ENCODE assay signal across 9 cellular contexts in the genomic region with DNA sequence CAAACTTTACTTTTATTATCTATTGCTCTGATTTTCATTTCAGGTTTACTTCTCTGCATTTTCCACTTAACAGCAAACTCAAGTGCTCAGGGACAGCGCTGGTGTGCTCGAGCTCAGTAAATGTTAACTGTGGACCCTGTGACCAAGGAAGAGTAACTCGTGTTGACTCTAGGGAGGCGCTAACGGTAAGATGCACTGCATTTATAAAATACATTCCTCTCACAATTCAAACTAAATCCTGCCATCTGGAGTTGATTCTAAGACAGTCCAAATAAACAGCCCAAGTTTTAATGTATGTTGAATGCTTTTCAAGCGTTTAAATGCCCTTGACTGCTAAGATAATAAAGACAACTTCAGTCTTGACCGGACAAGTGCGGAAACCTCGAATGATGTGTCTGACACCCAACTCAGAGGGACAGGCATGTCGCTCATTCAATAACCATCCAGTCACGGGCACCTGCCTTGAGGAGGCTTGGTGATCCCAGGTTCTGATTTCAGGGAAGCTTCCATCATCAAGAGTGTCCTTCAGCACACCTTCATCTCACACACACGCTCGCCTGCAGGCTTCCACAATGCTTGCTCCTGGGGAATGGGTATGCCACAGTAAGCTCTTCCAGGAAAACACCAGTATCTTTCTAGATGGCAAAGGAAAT.
DNase-seq lines count a peak whose midpoint lies in the region; ATAC-seq and TF ChIP-seq lines count a peak whose summit lies in the region.
"Had no signal": no experiment of that assay in that cellular context is flagged by ENCODE, and none has a peak within 500 bp of the region (broad histone marks: within the 10 kb centered on the region; RNA-seq: fewer than 3 reads in every experiment).

No MANE protein-coding gene starts in this region.

- peaks cover 10% of the 10 kb centered on the region for H3K36me3 ChIP-seq in SJSA1
- no peaks in the 10 kb centered on the region for H3K36me3 ChIP-seq in rectal smooth muscle tissue (ENCODE audit: control insufficient read depth, insufficient read depth, low read length)

- no peaks in the 10 kb centered on the region for H3K9me3 Mint-ChIP-seq in activated T-cell treated with anti-CD3 and anti-CD28 coated beads, Interleukin-2, amount 50 U/mL, for 4 hours
- H3K9me3 Mint-ChIP-seq: activated T-helper 1 cell treated with anti-CD3 and anti-CD28 coated beads, Interleukin-12 subunit alpha, Interleukin-12 subunit beta, Interleukin-2, Interleukin-4 antibody, amounts not matched to agents 30 ng/mL and 10 ng/mL and 1 ng/mL, durations not matched to agents 14 hours and 24 hours and 36 hours had no signal

- TF ChIP-seq POLR2A in erythroblast (IDR thresholded peaks at IDR 0.05; ENCODE audit: low read length) = no peak

- no peak overlapping the region for H3K4me3 Mint-ChIP-seq in activated T-cell treated with anti-CD3 and anti-CD28 coated beads, Interleukin-2, amount 50 U/mL, for 4 hours
- H3K4me3 Mint-ChIP-seq: activated T-helper 1 cell treated with anti-CD3 and anti-CD28 coated beads, Interleukin-12 subunit alpha, Interleukin-12 subunit beta, Interleukin-2, Interleukin-4 antibody, amounts not matched to agents 30 ng/mL and 10 ng/mL and 1 ng/mL, durations not matched to agents 14 hours and 24 hours and 36 hours had no signal

- H3K27me3 Mint-ChIP-seq in activated T-cell treated with anti-CD3 and anti-CD28 coated beads, Interleukin-2, amount 50 U/mL, for 4 hours (ENCODE audit: low read depth) = no peaks in the 10 kb centered on the region

- DNase-seq in DMS79 (lab: John Stamatoyannopoulos, UW) (peak; percentile 74), SJSA1 (ENCODE audit: low read depth in 1 of 2, low spot score in 2 of 2) (peak in 1 of 2 experiments; percentile 84), fibroblast of mammary gland (ENCODE audit: low read depth) (peak; percentile 32), erythroblast (lab: John Stamatoyannopoulos, UW) (no peak), HuH-7 (ENCODE audit: low spot score) (no peak)
- DNase-seq in activated T-cell treated with anti-CD3 and anti-CD28 coated beads, Interleukin-2, amount 50 U/mL, for 4 hours = no peak

- H3K4me3 ChIP-seq in SJSA1 (no peak overlapping the region), fibroblast of mammary gland (ENCODE audit: control insufficient read depth, low read depth, low read length) (no peak overlapping the region), rectal smooth muscle tissue (ENCODE audit: low read length) (peak overlapping the region; percentile 3)

- H3K4me1 ChIP-seq in SJSA1 (replicated peaks) (peaks cover 63% of the 10 kb centered on the region), rectal smooth muscle tissue (ENCODE audit: control insufficient read depth, insufficient read depth, low read length) (peaks cover 54% of the 10 kb centered on the region)

- peak overlapping the region; percentile 47 for H3K9ac ChIP-seq in rectal smooth muscle tissue (ENCODE audit: low read length)

- no peaks in the 10 kb centered on the region for H3K9me3 ChIP-seq in SJSA1 (replicated peaks)

- H3K36me3 Mint-ChIP-seq in activated T-cell treated with anti-CD3 and anti-CD28 coated beads, Interleukin-2, amount 50 U/mL, for 4 hours (ENCODE audit: insufficient read depth) = peaks cover 19% of the 10 kb centered on the region

- no peak for ATAC-seq in GM21619 (IDR thresholded peaks at IDR 0.05; ENCODE audit: unreplicated experiment)
- no peak for ATAC-seq in activated T-cell treated with anti-CD3 and anti-CD28 coated beads, Interleukin-2, amount 50 U/mL, for 4 hours

- no peak for TF ChIP-seq CTCF in fibroblast of mammary gland (conservative IDR thresholded peaks at IDR 0.05; ENCODE audit: control insufficient read depth, insufficient read depth, low read depth, low read length)

- H3K27ac ChIP-seq in SJSA1 (peak overlapping the region; percentile 71), rectal smooth muscle tissue (ENCODE audit: low read depth, low read length) (peak overlapping the region; percentile 81)

- H3K4me1 Mint-ChIP-seq in activated T-cell treated with anti-CD3 and anti-CD28 coated beads, Interleukin-2, amount 50 U/mL, for 4 hours (ENCODE audit: low read depth) = peaks cover 88% of the 10 kb centered on the region

- H3K27me3 ChIP-seq in SJSA1 (replicated peaks) = no peaks in the 10 kb centered on the region
- H3K27me3 ChIP-seq in rectal smooth muscle tissue (ENCODE audit: control insufficient read depth, insufficient read depth, low read length) = no peaks in the 10 kb centered on the region

Comparison
In these comparisons a context has a peak if more than half of its experiments do, and no peak if none do; other contexts are left out.
1. DNase-seq: peak in DMS79 (single experiment) and fibroblast of mammary gland (single experiment); none in erythroblast (0 of 2), HuH-7 (single experiment) and activated T-cell treated with anti-CD3 and anti-CD28 coated beads, Interleukin-2, amount 50 U/mL, for 4 hours (single experiment).